1 cellular context compared by ENCODE assay signal in the genomic region with DNA sequence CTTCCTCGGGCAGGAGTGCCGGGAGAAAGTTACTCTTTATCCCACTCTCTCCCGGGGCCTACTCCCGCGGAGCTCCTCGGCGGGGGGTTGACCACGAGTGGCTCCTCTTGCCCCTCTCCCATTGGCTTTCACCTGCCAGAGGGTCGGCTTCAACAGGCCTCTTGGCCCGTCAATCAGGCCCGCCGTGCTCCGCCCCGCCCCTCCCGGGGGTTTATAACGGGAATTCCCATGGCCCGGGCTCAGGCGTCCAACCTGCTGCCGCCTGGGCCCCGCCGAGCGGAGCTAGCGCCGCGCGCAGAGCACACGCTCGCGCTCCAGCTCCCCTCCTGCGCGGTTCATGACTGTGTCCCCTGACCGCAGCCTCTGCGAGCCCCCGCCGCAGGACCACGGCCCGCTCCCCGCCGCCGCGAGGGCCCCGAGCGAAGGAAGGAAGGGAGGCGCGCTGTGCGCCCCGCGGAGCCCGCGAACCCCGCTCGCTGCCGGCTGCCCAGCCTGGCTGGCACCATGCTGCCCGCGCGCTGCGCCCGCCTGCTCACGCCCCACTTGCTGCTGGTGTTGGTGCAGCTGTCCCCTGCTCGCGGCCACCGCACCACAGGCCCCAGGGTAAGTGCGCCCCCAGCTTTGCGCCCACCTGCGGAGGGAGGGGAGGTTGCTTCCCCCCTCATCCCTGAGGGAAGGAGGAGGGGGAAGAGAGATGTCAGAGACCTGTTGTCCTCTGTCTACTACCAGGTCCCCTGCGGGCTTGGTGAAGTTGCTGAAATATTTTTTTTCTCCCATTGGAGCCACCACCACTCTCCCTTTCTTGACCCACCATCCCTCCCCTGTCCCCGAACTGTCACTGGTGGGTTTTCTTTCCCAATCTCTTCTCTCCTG.
A peak's percentile ranks its signal among the peaks of the same experiment; 100 is the strongest.
TF ChIP-seq lines count a peak whose summit lies in the region.

Gene SMOC1, plus strand, starts transcription at position 242 of the 873 bp plus-strand sequence. Its CDS starts 263 bp downstream, at position 505.

TF ChIP-seq in H1, 55 proteins besides CTCF, POLR2A, EP300 and RAD21 (continued from another document):
- TF ChIP-seq KDM5A (IDR thresholded peaks at IDR 0.05; ENCODE audit: low read length) (no peak), TAF1 (IDR thresholded peaks at IDR 0.05; ENCODE audit: low read depth, low read length) (peak; percentile 37; the same call in 1 of the 2 replicates), BRCA1 (IDR thresholded peaks at IDR 0.05; ENCODE audit: low read depth, low read length) (no peak), NRF1 (IDR thresholded peaks at IDR 0.05; ENCODE audit: low read depth, low read length) (no peak), POU5F1 (IDR thresholded peaks at IDR 0.05; ENCODE audit: low read depth, low read length) (no peak), TCF12 (IDR thresholded peaks at IDR 0.05; ENCODE audit: low read depth, low read length) (no peak), POLR2AphosphoS5 (IDR thresholded peaks at IDR 0.05; ENCODE audit: low read depth, low read length) (no peak)
